ENCODE assay signal across 8 cellular contexts in genomic region chr14:69818760-69819191, GRCh38. TPM values are rescaled to one million over a fixed set of nuclear protein-coding genes. Genes with fewer than 3 reads are reported as not detected.
A peak's percentile ranks its signal among the peaks of the same experiment; 100 is the strongest.
DNase-seq lines count a peak whose midpoint lies in the region; ATAC-seq and TF ChIP-seq lines count a peak whose summit lies in the region.

No MANE protein-coding gene starts in this region.

- no peak overlapping the region for H3K27ac Mint-ChIP-seq in activated T-helper 17 cell treated with anti-CD3 and anti-CD28 coated beads, Interleukin-2, amount 50 U/mL, for 72 hours

- H3K27ac ChIP-seq in Peyer's patch (no peak overlapping the region), neutrophil (no peak overlapping the region), upper lobe of left lung (no peak overlapping the region)

- H3K4me1 Mint-ChIP-seq in activated T-helper 17 cell treated with anti-CD3 and anti-CD28 coated beads, Interleukin-2, amount 50 U/mL, for 72 hours, result no peaks in the 10 kb centered on the region

- H3K27me3 ChIP-seq in Peyer's patch (no peaks in the 10 kb centered on the region), neutrophil (peaks cover 52% of the 10 kb centered on the region), upper lobe of left lung (no peaks in the 10 kb centered on the region)

- H3K4me1 ChIP-seq in Peyer's patch (peaks cover 0 to 6% (median 0%) of the 10 kb centered on the region in 4 donors), neutrophil (ENCODE audit: control insufficient read depth in 1 of 2, insufficient read depth in 1 of 2, low read depth in 1 of 2, low read length in 1 of 2) (peaks cover 0 to 5% of the 10 kb centered on the region in 2 experiments), upper lobe of left lung (no peaks in the 10 kb centered on the region)

- H3K27me3 Mint-ChIP-seq in activated T-helper 17 cell treated with anti-CD3 and anti-CD28 coated beads, Interleukin-2, amount 50 U/mL, for 72 hours, result peaks cover 6% of the 10 kb centered on the region

- peak; percentile 75 to 87 (median 86) for TF ChIP-seq CTCF in Peyer's patch (IDR thresholded peaks at IDR 0.05)
- TF ChIP-seq CTCF in foreskin fibroblast (IDR thresholded peaks at IDR 0.05; ENCODE audit: low read depth, low read length), result peak; percentile 73
- peak; percentile 86 for TF ChIP-seq CTCF in neutrophil (IDR thresholded peaks at IDR 0.05)
- peak; percentile 77 to 87 (median 84) for TF ChIP-seq CTCF in upper lobe of left lung (IDR thresholded peaks at IDR 0.05)

- H3K4me3 ChIP-seq in Peyer's patch (no peak overlapping the region), foreskin fibroblast (ENCODE audit: low read depth in 1 of 2, low read length in 2 of 2) (no peak overlapping the region), neutrophil (ENCODE audit: low read depth in 1 of 2, low read length in 1 of 2) (no peak overlapping the region), upper lobe of left lung (no peak overlapping the region)

- peak; percentile 68 for DNase-seq in DMS153 treated with DMSO at 0.1 percent for 48 hours (lab: John Stamatoyannopoulos, UW; ENCODE audit: unreplicated experiment)
- peak; percentile 84 for DNase-seq in KBM-7
- DNase-seq in Peyer's patch, result peak in 2 of 3 donors; percentile 19 to 69
- DNase-seq in foreskin fibroblast, result peak; percentile 60 to 86
- DNase-seq in upper lobe of left lung, result peak in 1 of 2 donors; percentile 27

- no peaks in the 10 kb centered on the region for H3K9me3 ChIP-seq in Peyer's patch
- H3K9me3 ChIP-seq in neutrophil, result no peaks in the 10 kb centered on the region
- H3K9me3 ChIP-seq in upper lobe of left lung, result no peaks in the 10 kb centered on the region

- H3K9me3 Mint-ChIP-seq in activated T-helper 17 cell treated with anti-CD3 and anti-CD28 coated beads, Interleukin-2, amount 50 U/mL, for 72 hours, result no peaks in the 10 kb centered on the region

- in situ Hi-C loops in KBM-7 (cut with MboI; ENCODE audit: low pct_unique_long_range_greater_than_20kb, low sequenced_read_pairs), result loop anchor here (25.0 kb wide), 1 partner anchor 494 kb away; no protein-coding TSS in a partner anchor

- TF ChIP-seq EP300 in upper lobe of left lung (IDR thresholded peaks at IDR 0.05), result no peak

- ATAC-seq in activated T-helper 17 cell treated with anti-CD3 and anti-CD28 coated beads, Interleukin-2, amount 50 U/mL, for 72 hours (replicated peaks), result peak; percentile 82
- ATAC-seq in upper lobe of left lung (ENCODE audit: low FRiP score in 2 of 2), result peak; percentile 76 to 88
- ATAC-seq in HG03565 (IDR thresholded peaks at IDR 0.05; ENCODE audit: unreplicated experiment), result no peak

- no peak for TF ChIP-seq POLR2A in Peyer's patch (IDR thresholded peaks at IDR 0.05)
- TF ChIP-seq POLR2A in upper lobe of left lung (IDR thresholded peaks at IDR 0.05), result no peak

- WGBS in upper lobe of left lung, 2 donors, result 9 to 10% methylated on average over 11 of the region's 11 CpGs

- H3K36me3 Mint-ChIP-seq in activated T-helper 17 cell treated with anti-CD3 and anti-CD28 coated beads, Interleukin-2, amount 50 U/mL, for 72 hours (ENCODE audit: low read depth), result no peaks in the 10 kb centered on the region

- H3K36me3 ChIP-seq in Peyer's patch (no peaks in the 10 kb centered on the region), neutrophil (no peaks in the 10 kb centered on the region), upper lobe of left lung (no peaks in the 10 kb centered on the region)

- no peak overlapping the region for H3K4me3 Mint-ChIP-seq in activated T-helper 17 cell treated with anti-CD3 and anti-CD28 coated beads, Interleukin-2, amount 50 U/mL, for 72 hours

RNA-seq across cellular contexts. Expression of gene SLC10A1, which starts 21.7 kb away (rescaled TPM):
- not detected for total RNA-seq in Peyer's patch
- total RNA-seq in activated T-helper 17 cell treated with anti-CD3 and anti-CD28 coated beads, Interleukin-2, amount 50 U/mL, for 72 hours, result not detected
- not detected for total RNA-seq in upper lobe of left lung

RNA-seq across cellular contexts. Expression of gene SRSF5, which starts 51.8 kb away (rescaled TPM):
- total RNA-seq in Peyer's patch (100 to 1,000 TPM; 339 to 528 (median 434) TPM), upper lobe of left lung (1,000 to 10,000 TPM in 1 of 6 donors, 100 to 1,000 TPM in 5; 238 to 1,033 (median 288) TPM)
- 100 to 1,000 TPM; 280 to 368 TPM for total RNA-seq in activated T-helper 17 cell treated with anti-CD3 and anti-CD28 coated beads, Interleukin-2, amount 50 U/mL, for 72 hours
